8 cellular contexts compared by ENCODE assay signal in genomic region chr6:26123675-26124549, GRCh38. TPM values are rescaled to one million over a fixed set of nuclear protein-coding genes. Genes with fewer than 3 reads are reported as not detected.
A peak's percentile ranks its signal among the peaks of the same experiment; 100 is the strongest.
DNase-seq lines count a peak whose midpoint lies in the region; ATAC-seq and TF ChIP-seq lines count a peak whose summit lies in the region.

No MANE protein-coding gene starts in this region.

- DNase-seq in NCI-H1694 treated with DMSO at 0.1 percent for 48 hours (lab: John Stamatoyannopoulos, UW) (peak; percentile 98), T-helper 17 cell (peak; percentile 51 to 65 (median 64)), anterior cingulate cortex (lab: John Stamatoyannopoulos, UW) (peak; percentile 22 to 97 (median 80)), left ventricle myocardium superior (peak; percentile 79), progenitor cell of endocrine pancreas (ENCODE audit: low spot score, unreplicated experiment) (peak; percentile 51), uterus (peak; percentile 74 to 92)

- H3K4me3 Mint-ChIP-seq in T-helper 17 cell (peak overlapping the region; percentile 97), progenitor cell of endocrine pancreas (ENCODE audit: low read depth) (peak overlapping the region; percentile 99)

- peak overlapping the region; percentile 100 for H3K27ac Mint-ChIP-seq in T-helper 17 cell
- peak overlapping the region; percentile 98 for H3K27ac Mint-ChIP-seq in progenitor cell of endocrine pancreas

- peak; percentile 69 for ATAC-seq in GM18499 (IDR thresholded peaks at IDR 0.05; ENCODE audit: insufficient read depth, unreplicated experiment)
- peak; percentile 73 for ATAC-seq in HG02938 (IDR thresholded peaks at IDR 0.05; ENCODE audit: unreplicated experiment)
- peak; percentile 85 for ATAC-seq in T-helper 17 cell
- peak; percentile 92 for ATAC-seq in left ventricle myocardium superior

- H3K36me3 Mint-ChIP-seq in T-helper 17 cell (ENCODE audit: low read depth) (peaks cover 16% of the 10 kb centered on the region), progenitor cell of endocrine pancreas (ENCODE audit: insufficient read depth) (peaks cover 9% of the 10 kb centered on the region)

- H3K4me3 ChIP-seq in uterus: peak overlapping the region; percentile 83 to 98

- TF ChIP-seq POLR2A in uterus (IDR thresholded peaks at IDR 0.05): peak; percentile 99

- peak overlapping the region; percentile 96 to 98 for H3K27ac ChIP-seq in uterus

- H3K9me3 Mint-ChIP-seq in progenitor cell of endocrine pancreas (ENCODE audit: low read depth): no peaks in the 10 kb centered on the region

- H3K9me3 ChIP-seq in T-helper 17 cell (ENCODE audit: control insufficient read depth, low read length, poor library complexity, severe bottlenecking) (no peaks in the 10 kb centered on the region), uterus (no peaks in the 10 kb centered on the region)

- no peaks in the 10 kb centered on the region for H3K36me3 ChIP-seq in uterus

- H3K27me3 Mint-ChIP-seq in T-helper 17 cell (peaks cover 10% of the 10 kb centered on the region), progenitor cell of endocrine pancreas (no peaks in the 10 kb centered on the region)

- H3K27me3 ChIP-seq in uterus: peaks cover 0 to 3% of the 10 kb centered on the region in 2 donors

- H3K4me1 Mint-ChIP-seq in T-helper 17 cell (peaks cover 33% of the 10 kb centered on the region), progenitor cell of endocrine pancreas (ENCODE audit: low read depth) (peaks cover 32% of the 10 kb centered on the region)

- intact Hi-C loops in left ventricle myocardium superior (cut with micrococcal nuclease): no loop called here
- intact Hi-C loops in uterus (cut with DNase I; ENCODE audit: low total_unique reads): loop anchor here (2.0 to 10.0 kb wide), 2 partner anchors 33 to 71 kb away; a partner anchor contains a TSS

- no peaks in the 10 kb centered on the region for H3K4me1 ChIP-seq in uterus

- TF ChIP-seq CTCF in progenitor cell of endocrine pancreas (IDR thresholded peaks at IDR 0.05; ENCODE audit: unreplicated experiment) (no peak), uterus (IDR thresholded peaks at IDR 0.05) (no peak)

RNA-seq across cellular contexts. Expression of gene HFE, which starts 36.7 kb away (rescaled TPM):
- total RNA-seq in T-helper 17 cell (1 to 10 TPM; 1.2 to 2.4 TPM), left ventricle myocardium superior (4.5 TPM), progenitor cell of endocrine pancreas (1.1 and 1.8 TPM in 2 replicates), uterus (1 to 10 TPM; 1.2 to 8.4 (median 6.2) TPM)

Comparison
In these comparisons a context has a peak if more than half of its experiments do, and no peak if none do; other contexts are left out.
1. Peak in every context shown above with its lines: DNase-seq, ATAC-seq, H3K4me3 ChIP-seq and H3K27ac ChIP-seq.